ENCODE assay signal across 19 cellular contexts in the genomic region with DNA sequence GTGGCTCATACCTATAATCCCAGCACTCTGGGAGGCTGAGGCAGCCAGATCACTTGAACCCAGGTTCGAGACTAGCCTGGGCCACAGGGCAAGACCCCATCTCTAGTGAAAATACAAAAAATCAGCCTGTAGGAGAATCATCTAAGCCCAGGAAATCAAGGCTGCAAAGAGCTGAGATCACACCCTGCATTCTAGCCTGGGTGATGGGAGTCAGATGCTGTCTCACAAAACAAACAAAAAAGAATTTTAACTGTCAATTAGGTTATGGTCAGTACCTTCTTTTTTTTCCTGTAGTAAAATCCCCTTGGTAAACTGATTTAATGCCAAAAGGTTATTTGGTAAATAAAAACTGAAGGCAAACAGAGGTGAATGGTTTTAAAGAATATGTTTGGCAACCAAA.
"Had no signal": no experiment of that assay in that cellular context is flagged by ENCODE, and none has a peak within 500 bp of the region (broad histone marks: within the 10 kb centered on the region; RNA-seq: fewer than 3 reads in every experiment).

No MANE protein-coding gene starts in this region.

- H3K27me3 ChIP-seq: MG63, SJSA1 had no signal

- H3K9me3 ChIP-seq: MG63, SJSA1 had no signal

- DNase-seq: KBM-7, MG63, NCI-H1092, NCI-H1105 treated with DMSO at 0.1 percent for 48 hours, NCI-H1417 treated with DMSO at 0.1 percent for 48 hours, NCI-H146, NCI-H1694 treated with DMSO at 0.1 percent for 48 hours, NCI-H1930, NCI-H2081, NCI-H2107, NCI-H2227 treated with DMSO at 0.1 percent for 48 hours, NCI-H524, NCI-H526 treated with DMSO at 0.1 percent for 48 hours, NCI-H774, SIG-M5 had no signal

- H3K4me3 ChIP-seq: MG63, SJSA1, SK-N-MC had no signal

- ATAC-seq: Panc1, Right ventricle myocardium inferior had no signal

- H3K27ac ChIP-seq: SJSA1, SK-N-MC had no signal
